ENCODE assay signal across 9 cellular contexts in the genomic region with DNA sequence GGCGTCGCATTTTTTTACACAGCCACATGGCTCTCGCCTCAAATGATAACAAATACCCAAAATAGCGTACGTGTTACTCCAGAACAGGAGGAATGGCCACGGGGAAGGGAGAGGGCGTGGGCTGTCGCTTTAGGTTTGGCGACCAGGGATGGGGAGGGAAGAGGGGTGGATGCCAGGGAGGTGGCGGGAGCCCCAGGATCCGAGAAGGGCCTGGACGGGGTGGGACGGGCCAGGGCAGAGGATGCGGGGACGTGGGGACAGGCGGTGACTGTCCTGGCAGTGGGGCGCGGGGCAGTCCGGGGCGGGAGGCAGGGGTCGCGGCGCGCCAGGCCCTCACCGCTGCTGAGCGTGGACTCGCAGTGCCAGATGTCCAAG. TPM values are rescaled to one million over a fixed set of nuclear protein-coding genes. Genes with fewer than 3 reads are reported as not detected.
A peak's percentile ranks its signal among the peaks of the same experiment; 100 is the strongest.
DNase-seq lines count a peak whose midpoint lies in the region; TF ChIP-seq lines count a peak whose summit lies in the region.
"Had no signal": no experiment of that assay in that cellular context is flagged by ENCODE, and none has a peak within 500 bp of the region (broad histone marks: within the 10 kb centered on the region; RNA-seq: fewer than 3 reads in every experiment).

No MANE protein-coding gene starts in this region.

- TF ChIP-seq CTCF in BJ (IDR thresholded peaks at IDR 0.05; ENCODE audit: insufficient read depth, low read depth, low read length) (no peak), foreskin fibroblast (IDR thresholded peaks at IDR 0.05; ENCODE audit: low read depth, low read length) (no peak), osteocyte (IDR thresholded peaks at IDR 0.05) (no peak), MM.1S (IDR thresholded peaks at IDR 0.05; ENCODE audit: low read length) (no peak)

- no peak overlapping the region for H2AFZ ChIP-seq in MM.1S (ENCODE audit: low read length)

- POLR2A ChIA-PET in BJ (lab: Charles Lee) = no interaction called here

- DNase-seq in BJ (ENCODE audit: low read depth) (no peak), SK-N-MC (ENCODE audit: low read depth, low spot score) (no peak), foreskin fibroblast (no peak), osteocyte (ENCODE audit: extremely low spot score, unreplicated experiment) (no peak), SHP77 treated with DMSO at 0.1 percent for 48 hours (lab: John Stamatoyannopoulos, UW) (no peak), MM.1S (no peak), inferior parietal cortex (ENCODE audit: extremely low spot score) (no peak), SKM-1 (lab: John Stamatoyannopoulos, UW; ENCODE audit: unreplicated experiment) (no peak)

- no peaks in the 10 kb centered on the region for H3K4me1 ChIP-seq in MM.1S (ENCODE audit: low read length)

- H3K4me3 ChIP-seq in BJ (ENCODE audit: low read depth, low read length) (peak overlapping the region; percentile 84), SK-N-MC (peak overlapping the region; percentile 86), foreskin fibroblast (ENCODE audit: low read depth in 1 of 2, low read length in 2 of 2) (peak overlapping the region; percentile 71 to 79), MM.1S (ENCODE audit: low read length) (no peak overlapping the region)

- no peaks in the 10 kb centered on the region for H3F3A ChIP-seq in MM.1S (ENCODE audit: insufficient read depth, low read length)

- no peaks in the 10 kb centered on the region for H3K36me3 Mint-ChIP-seq in osteocyte (ENCODE audit: unreplicated experiment)

- peak overlapping the region; percentile 94 for H3K27ac Mint-ChIP-seq in osteocyte (ENCODE audit: unreplicated experiment)

- no peaks in the 10 kb centered on the region for H4K20me1 ChIP-seq in MM.1S (ENCODE audit: insufficient read depth, low read length)

- H3K27ac ChIP-seq in SK-N-MC = peak overlapping the region; percentile 91; the same call in 1 of the 2 replicates
- H3K27ac ChIP-seq in MM.1S (ENCODE audit: low read length) = no peak overlapping the region

- H3K27me3 Mint-ChIP-seq in osteocyte (ENCODE audit: unreplicated experiment) = peaks cover 9% of the 10 kb centered on the region

- H3K9me3 ChIP-seq in SK-N-MC (ENCODE audit: low read depth, low read length) (no peaks in the 10 kb centered on the region), MM.1S (replicated peaks; ENCODE audit: insufficient read depth, low read length) (no peaks in the 10 kb centered on the region)

- H3K79me2 ChIP-seq in MM.1S (ENCODE audit: low read length) = no peaks in the 10 kb centered on the region

- no peak overlapping the region for H3K4me2 ChIP-seq in MM.1S (ENCODE audit: low read depth, low read length)

- peaks cover 29% of the 10 kb centered on the region for H3K4me1 Mint-ChIP-seq in osteocyte (ENCODE audit: unreplicated experiment)

- H3K9me3 Mint-ChIP-seq in osteocyte (ENCODE audit: unreplicated experiment) = no peaks in the 10 kb centered on the region

- CTCF ChIA-PET in BJ (lab: Yijun Ruan, JAX) = interaction anchor here (1.1 kb wide), 1 partner anchor 157 kb away, joined by 3 read pairs; no protein-coding TSS in a partner anchor

- H3K9me2 ChIP-seq in MM.1S (replicated peaks; ENCODE audit: insufficient read depth, low read length) = no peaks in the 10 kb centered on the region

- H3K27me3 ChIP-seq in BJ (ENCODE audit: control insufficient read depth, insufficient read depth, low read length) = no peaks in the 10 kb centered on the region
- H3K27me3 ChIP-seq in MM.1S (replicated peaks; ENCODE audit: insufficient read depth, low read length) = no peaks in the 10 kb centered on the region

- H3K9ac ChIP-seq in SK-N-MC (ENCODE audit: insufficient read length) = peak overlapping the region; percentile 86
- H3K9ac ChIP-seq in MM.1S (ENCODE audit: low read length) = no peak overlapping the region

- no peaks in the 10 kb centered on the region for H3K36me3 ChIP-seq in BJ (ENCODE audit: control insufficient read depth, insufficient read depth, low read length)
- no peaks in the 10 kb centered on the region for H3K36me3 ChIP-seq in SK-N-MC (ENCODE audit: insufficient read depth, low read length)
- H3K36me3 ChIP-seq in MM.1S (replicated peaks; ENCODE audit: insufficient read depth, low read length) = no peaks in the 10 kb centered on the region

- peak overlapping the region; percentile 89 for H3K4me3 Mint-ChIP-seq in osteocyte (ENCODE audit: unreplicated experiment)

RNA-seq across cellular contexts. Expression of a gene that starts 0.6 kb away (rescaled TPM):
- 56.9 and 97.9 TPM in 2 replicates for polyA plus RNA-seq in BJ (2011; rRNA removed)
- 41.2 and 41.4 TPM in 2 replicates for polyA minus RNA-seq in BJ (2011; rRNA and poly(A)+ RNA removed)
- total RNA-seq in osteocyte = 51.6 and 53.3 TPM in 2 replicates
- total RNA-seq: activated CD8-positive, alpha-beta memory T cell treated with anti-CD3 and anti-CD28 coated beads for 36 hours had no signal
